Comparison of ENCODE assay signal across 8 cellular contexts in genomic region chr20:62707981-62708521, GRCh38. TPM values are rescaled to one million over a fixed set of nuclear protein-coding genes. Genes with fewer than 3 reads are reported as not detected.
DNase-seq lines count a peak whose midpoint lies in the region; ATAC-seq and TF ChIP-seq lines count a peak whose summit lies in the region.

No MANE protein-coding gene starts in this region.

- no peaks in the 10 kb centered on the region; the same call in 2 of the 3 replicates for H3K36me3 Mint-ChIP-seq in GM23338 (ENCODE audit: low read depth)
- no peaks in the 10 kb centered on the region for H3K36me3 Mint-ChIP-seq in T-cell

- H3K9me3 Mint-ChIP-seq in GM23338 (no peaks in the 10 kb centered on the region), T-cell (no peaks in the 10 kb centered on the region)

- peak overlapping the region; percentile 82 for H3K4me2 ChIP-seq in GM23338

- intact Hi-C loops in esophagus squamous epithelium (cut with DNase I) = no loop called here

- H3K27ac Mint-ChIP-seq in GM23338 (no peak overlapping the region), T-cell (no peak overlapping the region)

- POLR2A ChIA-PET in T-cell (lab: Charles Lee) = no interaction called here

- H3K4me3 ChIP-seq in AG09309 (ENCODE audit: control insufficient read depth, low read depth, low read length) = no peak overlapping the region
- peak overlapping the region; percentile 62 for H3K4me3 ChIP-seq in GM23338
- H3K4me3 ChIP-seq in esophagus squamous epithelium = peak overlapping the region in 2 of 4 donors; percentile 20 to 48

- H3K9me2 ChIP-seq in GM23338 (ENCODE audit: insufficient read depth) = no peaks in the 10 kb centered on the region

- no peak overlapping the region for H3K27ac ChIP-seq in GM23338 (ENCODE audit: low read depth)
- H3K27ac ChIP-seq in esophagus squamous epithelium = no peak overlapping the region

- H3K27me3 ChIP-seq in GM23338 (ENCODE audit: insufficient read depth) = peaks cover 30% of the 10 kb centered on the region
- H3K27me3 ChIP-seq in esophagus squamous epithelium = peaks cover 8 to 98% (median 20%) of the 10 kb centered on the region in 4 donors

- TF ChIP-seq POLR2A in esophagus squamous epithelium (IDR thresholded peaks at IDR 0.05) = no peak

- no peaks in the 10 kb centered on the region for H3K36me3 ChIP-seq in GM23338 (ENCODE audit: insufficient read depth)
- H3K36me3 ChIP-seq in esophagus squamous epithelium = no peaks in the 10 kb centered on the region

- H3K4me1 Mint-ChIP-seq in GM23338 (peaks cover 5% of the 10 kb centered on the region; the same call in 2 of the 3 replicates), T-cell (peaks cover 7 to 27% (median 15%) of the 10 kb centered on the region in 3 donors)

- no peaks in the 10 kb centered on the region for H3K9me3 ChIP-seq in esophagus squamous epithelium

- peak overlapping the region; percentile 85 for H2AFZ ChIP-seq in GM23338

- no peaks in the 10 kb centered on the region for H3K79me2 ChIP-seq in GM23338 (replicated peaks; ENCODE audit: insufficient read depth)

- CTCF ChIA-PET in T-cell (lab: Charles Lee) = interaction anchor here in 1 of 2 donors (0.6 kb wide), 1 partner anchor 20 kb away, joined by 7 read pairs; no protein-coding TSS in a partner anchor

- H3F3A ChIP-seq in GM23338 (replicated peaks; ENCODE audit: low read depth) = no peaks in the 10 kb centered on the region

- H3K4me3 Mint-ChIP-seq in GM23338 (peak overlapping the region; percentile 71), T-cell (peak overlapping the region; percentile 47 to 70 (median 56))

- DNase-seq in AG09309 (ENCODE audit: low read depth) = no peak
- peak; percentile 87 for DNase-seq in GM23338 (ENCODE audit: low spot score)
- DNase-seq in T-cell = peak in 10 of 34 experiments; percentile 10 to 32 (median 16)
- peak; percentile 36 for DNase-seq in iPS DF 4.7 (ENCODE audit: extremely low read depth, low spot score)
- DNase-seq in nucleus accumbens (lab: John Stamatoyannopoulos, UW) = no peak
- DNase-seq in esophagus squamous epithelium (lab: John Stamatoyannopoulos, UW) = no peak

- H3K27me3 Mint-ChIP-seq in GM23338 (ENCODE audit: insufficient read depth, low read depth, poor library complexity) (peaks cover 32% of the 10 kb centered on the region), T-cell (peaks cover 11 to 37% of the 10 kb centered on the region in 2 donors)

- ATAC-seq in GM23338 (peak; percentile 82), T-cell (replicated peaks in 1 of 4) (peak in 3 of 4 experiments; percentile 23 to 65 (median 30)), GM18517 (IDR thresholded peaks at IDR 0.05; ENCODE audit: unreplicated experiment) (no peak), GM21390 (IDR thresholded peaks at IDR 0.05; ENCODE audit: unreplicated experiment) (no peak)

- H4K20me1 ChIP-seq in GM23338 (replicated peaks; ENCODE audit: insufficient read depth) = no peaks in the 10 kb centered on the region

- TF ChIP-seq CTCF in AG09309 (IDR thresholded peaks at IDR 0.05; ENCODE audit: control insufficient read depth, insufficient read depth, low read depth, low read length, missing control alignments) = peak; percentile 20
- peak; percentile 47 to 61 for TF ChIP-seq CTCF in GM23338 (conservative IDR thresholded peaks at IDR 0.05; ENCODE audit: low read depth in 2 of 2)
- peak in 1 of 6 experiments; percentile 38 for TF ChIP-seq CTCF in esophagus squamous epithelium (IDR thresholded peaks at IDR 0.05)

- WGBS in esophagus squamous epithelium, 2 donors = 0% methylated on average over 1 to 5 of the region's 19 CpGs

- peaks cover 3% of the 10 kb centered on the region; the same call in 1 of the 2 replicates for H3K4me1 ChIP-seq in GM23338 (ENCODE audit: insufficient read depth)
- H3K4me1 ChIP-seq in esophagus squamous epithelium = peaks cover 16 to 49% (median 16%) of the 10 kb centered on the region in 3 donors

TF ChIP-seq in GM23338, 12 proteins besides CTCF, POLR2A, EP300 and RAD21:
- TF ChIP-seq EZH2 (IDR thresholded peaks at IDR 0.05; ENCODE audit: low read depth, unreplicated experiment) (peak; percentile 63), ZNF462 (CRISPR knock-in tag; IDR thresholded peaks at IDR 0.05) (no peak), POLR2AphosphoS5 (IDR thresholded peaks at IDR 0.05; ENCODE audit: low read depth) (no peak)

RNA-seq across cellular contexts. Expression of gene NTSR1, which starts 0.6 kb away (rescaled TPM):
- total RNA-seq in GM23338 (2014; rRNA removed; shearing (Covaris generic)) = 1.4 and 1.7 TPM in 2 replicates
- 0.15 and 0.52 TPM in 2 replicates for polyA plus RNA-seq in GM23338 (2016; fragmentation: Nextera tagmentation; extraction: Ambion mirVana)
- total RNA-seq in T-cell (under 1 TPM in 3 of 5 donors, not detected in 2; 0.33 to 0.63 (median 0.53) TPM), esophagus squamous epithelium (under 1 TPM in 2 of 4 donors, not detected in 2; 0.06 to 0.09 TPM)

Comparison
In these comparisons a context has a peak if more than half of its experiments do, and no peak if none do; other contexts are left out.
1. DNase-seq: peak in GM23338 (single experiment) and iPS DF 4.7 (single experiment); none in AG09309 (single experiment), nucleus accumbens (0 of 56) and esophagus squamous epithelium (single experiment).
2. ATAC-seq: peak in GM23338 (single experiment) and T-cell (3 of 4); none in GM18517 (single experiment) and GM21390 (single experiment).